Comparison of ENCODE assay signal across 8 cellular contexts in genomic region chr7:102432476-102433318, GRCh38. TPM values are rescaled to one million over a fixed set of nuclear protein-coding genes. Genes with fewer than 3 reads are reported as not detected.
DNase-seq lines count a peak whose midpoint lies in the region; ATAC-seq, FAIRE-seq and TF ChIP-seq lines count a peak whose summit lies in the region.

No MANE protein-coding gene starts in this region.

- no peaks in the 10 kb centered on the region for H3K27me3 Mint-ChIP-seq in activated T-helper 2 cell treated with anti-CD3 and anti-CD28 coated beads, Interferon-gamma antibody, Interleukin-2, Interleukin-4, amounts not matched to agents 10 μg/mL and 5 μg/mL and 100 μg/mL, durations not matched to agents 14 hours and 24 hours and 36 hours (ENCODE audit: low read depth)

- peaks cover 26% of the 10 kb centered on the region for H3K36me3 Mint-ChIP-seq in activated T-helper 2 cell treated with anti-CD3 and anti-CD28 coated beads, Interferon-gamma antibody, Interleukin-2, Interleukin-4, amounts not matched to agents 10 μg/mL and 5 μg/mL and 100 μg/mL, durations not matched to agents 14 hours and 24 hours and 36 hours (ENCODE audit: low read depth)

- H3K9me3 ChIP-seq in hepatocyte (ENCODE audit: low read depth) (no peaks in the 10 kb centered on the region), skeletal muscle tissue (ENCODE audit: control insufficient read depth in 3 of 3, low read length in 3 of 3) (no peaks in the 10 kb centered on the region)

- no peaks in the 10 kb centered on the region for H4K20me1 ChIP-seq in hepatocyte (ENCODE audit: insufficient read depth, poor library complexity, severe bottlenecking)

- no peak for DNase-seq in AG09309 (ENCODE audit: low read depth)
- DNase-seq in activated T-helper 2 cell treated with anti-CD3 and anti-CD28 coated beads, Interferon-gamma antibody, Interleukin-2, Interleukin-4, amounts not matched to agents 10 μg/mL and 5 μg/mL and 100 μg/mL, durations not matched to agents 14 hours and 24 hours and 36 hours (ENCODE audit: low spot score) = no peak
- no peak for DNase-seq in hepatocyte (ENCODE audit: low spot score)
- no peak for DNase-seq in frontal cortex (ENCODE audit: low spot score in 2 of 2)
- no peak for DNase-seq in AG08396 (ENCODE audit: low spot score)

- intact Hi-C loops in activated T-helper 2 cell treated with anti-CD3 and anti-CD28 coated beads, Interferon-gamma antibody, Interleukin-2, Interleukin-4, amounts not matched to agents 10 μg/mL and 5 μg/mL and 100 μg/mL, durations not matched to agents 14 hours and 24 hours and 36 hours (cut with micrococcal nuclease) = loop anchor here (1.0 kb wide), 1 partner anchor 32 kb away; the partner anchor contains the start of genes ALKBH4 and LRWD1

- H3K36me3 ChIP-seq in hepatocyte (replicated peaks; ENCODE audit: insufficient read depth, low read depth) (no peaks in the 10 kb centered on the region), skeletal muscle tissue (ENCODE audit: control insufficient read depth in 3 of 3, insufficient read depth in 3 of 3, low read length in 3 of 3) (peaks cover 0 to 2% (median 0%) of the 10 kb centered on the region in 3 donors)

- peak overlapping the region; percentile 87 for H2AFZ ChIP-seq in hepatocyte

- peak overlapping the region; percentile 98 for H3K4me2 ChIP-seq in hepatocyte

- WGBS in hepatocyte (ENCODE audit: low lambda C conversion rate, missing lambda C conversion rate) = 23% methylated on average over 20 of the region's 34 CpGs

- peak overlapping the region; percentile 89 for H3K27ac Mint-ChIP-seq in activated T-helper 2 cell treated with anti-CD3 and anti-CD28 coated beads, Interferon-gamma antibody, Interleukin-2, Interleukin-4, amounts not matched to agents 10 μg/mL and 5 μg/mL and 100 μg/mL, durations not matched to agents 14 hours and 24 hours and 36 hours

- H3K4me1 ChIP-seq in hepatocyte (ENCODE audit: insufficient read depth) = peaks cover 6% of the 10 kb centered on the region
- peaks cover 9 to 23% (median 18%) of the 10 kb centered on the region in 3 donors for H3K4me1 ChIP-seq in skeletal muscle tissue (ENCODE audit: control insufficient read depth in 3 of 3, insufficient read depth in 3 of 3, low read length in 3 of 3)

- H3K4me3 ChIP-seq in AG09309 (ENCODE audit: control insufficient read depth, low read depth, low read length) (peak overlapping the region; percentile 76), hepatocyte (peak overlapping the region; percentile 98), skeletal muscle tissue (ENCODE audit: low read length in 3 of 3) (peak overlapping the region; percentile 23 to 66 (median 58))

- peak overlapping the region; percentile 72 for H3K4me3 Mint-ChIP-seq in activated T-helper 2 cell treated with anti-CD3 and anti-CD28 coated beads, Interferon-gamma antibody, Interleukin-2, Interleukin-4, amounts not matched to agents 10 μg/mL and 5 μg/mL and 100 μg/mL, durations not matched to agents 14 hours and 24 hours and 36 hours (ENCODE audit: low read depth)

- TF ChIP-seq CTCF in AG09309 (IDR thresholded peaks at IDR 0.05; ENCODE audit: control insufficient read depth, insufficient read depth, low read depth, low read length, missing control alignments) (no peak), hepatocyte (IDR thresholded peaks at IDR 0.05; ENCODE audit: poor library complexity) (no peak)

- peak; percentile 24 for TF ChIP-seq POLR2A in GM19099 (IDR thresholded peaks at IDR 0.05; ENCODE audit: extremely low read depth, insufficient read length, low read depth)

- H3K27ac ChIP-seq in hepatocyte = peak overlapping the region; percentile 75
- H3K27ac ChIP-seq in skeletal muscle tissue (ENCODE audit: low read depth, low read length) = no peak overlapping the region

- peaks cover 9% of the 10 kb centered on the region for H3K79me2 ChIP-seq in hepatocyte

- peak overlapping the region in 2 of 3 donors; percentile 32 to 40 for H3K9ac ChIP-seq in skeletal muscle tissue (ENCODE audit: low read depth in 1 of 3, low read length in 3 of 3)

- FAIRE-seq in frontal cortex (lab: Jason Lieb, UNC) = no peak

- no peaks in the 10 kb centered on the region for H3K27me3 ChIP-seq in hepatocyte
- H3K27me3 ChIP-seq in skeletal muscle tissue (ENCODE audit: control insufficient read depth in 3 of 3, insufficient read depth in 3 of 3, low read length in 3 of 3) = no peaks in the 10 kb centered on the region

- peak; percentile 44 for ATAC-seq in HG03354 (IDR thresholded peaks at IDR 0.05; ENCODE audit: poor library complexity, severe bottlenecking, unreplicated experiment)

- no peaks in the 10 kb centered on the region for H3K9me3 Mint-ChIP-seq in activated T-helper 2 cell treated with anti-CD3 and anti-CD28 coated beads, Interferon-gamma antibody, Interleukin-2, Interleukin-4, amounts not matched to agents 10 μg/mL and 5 μg/mL and 100 μg/mL, durations not matched to agents 14 hours and 24 hours and 36 hours

- peaks cover 39% of the 10 kb centered on the region for H3K4me1 Mint-ChIP-seq in activated T-helper 2 cell treated with anti-CD3 and anti-CD28 coated beads, Interferon-gamma antibody, Interleukin-2, Interleukin-4, amounts not matched to agents 10 μg/mL and 5 μg/mL and 100 μg/mL, durations not matched to agents 14 hours and 24 hours and 36 hours (ENCODE audit: low read depth)

- H3K9me2 ChIP-seq in hepatocyte (replicated peaks; ENCODE audit: insufficient read depth) = no peaks in the 10 kb centered on the region

RNA-seq across cellular contexts. Expression of gene ORAI2, which starts 0.7 kb away (rescaled TPM):
- total RNA-seq in activated T-helper 2 cell treated with anti-CD3 and anti-CD28 coated beads, Interferon-gamma antibody, Interleukin-2, Interleukin-4, amounts not matched to agents 10 μg/mL and 5 μg/mL and 100 μg/mL, durations not matched to agents 14 hours and 24 hours and 36 hours = 53.5 and 53.8 TPM in 2 replicates
- total RNA-seq in hepatocyte (25.9 and 33.6 TPM in 2 replicates), skeletal muscle tissue (3.1 TPM), frontal cortex (19.2 TPM)
- polyA plus RNA-seq in hepatocyte = 32.3 and 41.9 TPM in 2 replicates

RNA-seq across cellular contexts. Expression of gene ALKBH4, which starts 32.0 kb away (rescaled TPM):
- total RNA-seq in activated T-helper 2 cell treated with anti-CD3 and anti-CD28 coated beads, Interferon-gamma antibody, Interleukin-2, Interleukin-4, amounts not matched to agents 10 μg/mL and 5 μg/mL and 100 μg/mL, durations not matched to agents 14 hours and 24 hours and 36 hours = 8.9 and 10.0 TPM in 2 replicates
- total RNA-seq in hepatocyte = 10.1 and 13.3 TPM in 2 replicates
- 15.8 TPM in 2 replicates for polyA plus RNA-seq in hepatocyte
- total RNA-seq in skeletal muscle tissue = 10.4 TPM
- 16.7 TPM for total RNA-seq in frontal cortex

RNA-seq across cellular contexts. Expression of gene LRWD1, which starts 32.1 kb away (rescaled TPM):
- total RNA-seq in activated T-helper 2 cell treated with anti-CD3 and anti-CD28 coated beads, Interferon-gamma antibody, Interleukin-2, Interleukin-4, amounts not matched to agents 10 μg/mL and 5 μg/mL and 100 μg/mL, durations not matched to agents 14 hours and 24 hours and 36 hours = 21.8 and 22.0 TPM in 2 replicates
- 16.0 and 19.0 TPM in 2 replicates for total RNA-seq in hepatocyte
- 17.8 and 18.3 TPM in 2 replicates for polyA plus RNA-seq in hepatocyte
- 12.5 TPM for total RNA-seq in skeletal muscle tissue
- total RNA-seq in frontal cortex = 55.4 TPM

RNA-seq across cellular contexts. Expression of gene PRKRIP1, which starts 36.5 kb away (rescaled TPM):
- 25.7 and 30.0 TPM in 2 replicates for total RNA-seq in activated T-helper 2 cell treated with anti-CD3 and anti-CD28 coated beads, Interferon-gamma antibody, Interleukin-2, Interleukin-4, amounts not matched to agents 10 μg/mL and 5 μg/mL and 100 μg/mL, durations not matched to agents 14 hours and 24 hours and 36 hours
- total RNA-seq in hepatocyte (32.0 and 33.8 TPM in 2 replicates), skeletal muscle tissue (9.4 TPM), frontal cortex (15.5 TPM)
- 44.6 and 61.6 TPM in 2 replicates for polyA plus RNA-seq in hepatocyte

RNA-seq across cellular contexts. Expression of gene POLR2J, which starts 46.0 kb away (rescaled TPM):
- total RNA-seq in activated T-helper 2 cell treated with anti-CD3 and anti-CD28 coated beads, Interferon-gamma antibody, Interleukin-2, Interleukin-4, amounts not matched to agents 10 μg/mL and 5 μg/mL and 100 μg/mL, durations not matched to agents 14 hours and 24 hours and 36 hours = 46.8 and 52.2 TPM in 2 replicates
- total RNA-seq in hepatocyte (16.3 and 22.4 TPM in 2 replicates), skeletal muscle tissue (19.8 TPM), frontal cortex (11.8 TPM)
- polyA plus RNA-seq in hepatocyte = 77.4 and 83.2 TPM in 2 replicates
